Comparison of ENCODE assay signal across 8 cellular contexts in genomic region chr17:75587718-75588545, GRCh38. TPM values are rescaled to one million over a fixed set of nuclear protein-coding genes. Genes with fewer than 3 reads are reported as not detected.
DNase-seq lines count a peak whose midpoint lies in the region; ATAC-seq and TF ChIP-seq lines count a peak whose summit lies in the region.

Gene MYO15B (plus strand): TSS chr17:75587800. CDS start chr17:75588058, 258 bp downstream.

- peak; percentile 44 for TF ChIP-seq CTCF in activated CD8-positive, alpha-beta T cell treated with anti-CD3 and anti-CD28 coated beads for 36 hours (IDR thresholded peaks at IDR 0.05)
- TF ChIP-seq CTCF in mesothelial cell of epicardium (IDR thresholded peaks at IDR 0.05; ENCODE audit: unreplicated experiment), result no peak

- intact Hi-C loops in activated CD8-positive, alpha-beta T cell treated with anti-CD3 and anti-CD28 coated beads for 36 hours (cut with micrococcal nuclease), result loop anchor here (10.0 kb wide), 1 partner anchor 63 kb away; the partner anchor contains the start of gene LLGL2

- POLR2A ChIA-PET in activated CD8-positive, alpha-beta T cell treated with anti-CD3 and anti-CD28 coated beads for 36 hours (lab: Charles Lee), result interaction anchor here (0.6 to 2.2 kb wide), 5 partner anchors 17 to 185 kb away, joined by 3 to 12 read pairs (median 3); partner anchors contain the start of genes GALK1 and TSEN54

- H3K27me3 Mint-ChIP-seq in activated CD8-positive, alpha-beta T cell treated with anti-CD3 and anti-CD28 coated beads for 36 hours, result no peaks in the 10 kb centered on the region
- H3K27me3 Mint-ChIP-seq in mesothelial cell of epicardium (ENCODE audit: low read depth), result peaks cover 3% of the 10 kb centered on the region

- CTCF ChIA-PET in activated CD8-positive, alpha-beta T cell treated with anti-CD3 and anti-CD28 coated beads for 36 hours (lab: Charles Lee), result interaction anchor here (0.8 to 3.4 kb wide), 12 partner anchors 13 to 174 kb away, joined by 3 to 17 read pairs (median 4); partner anchors contain the start of genes SMIM5, TMEM94 and TSEN54

- H3K27me3 ChIP-seq in ectodermal cell (ENCODE audit: control insufficient read depth, insufficient read depth, low read length, poor library complexity, severe bottlenecking), result peaks cover 34% of the 10 kb centered on the region

- H3K9me3 ChIP-seq in ectodermal cell (ENCODE audit: control insufficient read depth, low read length), result no peaks in the 10 kb centered on the region

- DNase-seq in ELF-1 (ENCODE audit: low read depth, low spot score), result peak; percentile 83
- DNase-seq in NCI-H1930 (lab: John Stamatoyannopoulos, UW), result peak; percentile 50 to 68
- DNase-seq in activated CD8-positive, alpha-beta T cell treated with anti-CD3 and anti-CD28 coated beads for 36 hours, result peak; percentile 82
- peak; percentile 58 to 82 for DNase-seq in mesothelial cell of epicardium (ENCODE audit: low spot score in 2 of 2, unreplicated experiment in 2 of 2)
- DNase-seq in stimulated activated CD8-positive, alpha-beta memory T cell treated with anti-CD3 and anti-CD28 coated beads, Interleukin-4, amount 100 ng/mL, for 1 hour (ENCODE audit: low read depth in 2 of 2, low spot score in 1 of 2), result peak; percentile 41 to 42
- no peak for DNase-seq in foreskin melanocyte

- peaks cover 6% of the 10 kb centered on the region for H3K4me1 Mint-ChIP-seq in activated CD8-positive, alpha-beta T cell treated with anti-CD3 and anti-CD28 coated beads for 36 hours (ENCODE audit: low read depth)
- H3K4me1 Mint-ChIP-seq in mesothelial cell of epicardium, result peaks cover 5% of the 10 kb centered on the region

- peak within 1 kb of the TSS; percentile 36 for H3K4me3 ChIP-seq in ectodermal cell (ENCODE audit: insufficient read depth, low read depth, low read length)

- peak within 1 kb of the TSS; percentile 68 for H3K4me3 Mint-ChIP-seq in activated CD8-positive, alpha-beta T cell treated with anti-CD3 and anti-CD28 coated beads for 36 hours
- H3K4me3 Mint-ChIP-seq in mesothelial cell of epicardium, result peak within 1 kb of the TSS; percentile 67

- peak; percentile 52 for ATAC-seq in activated CD8-positive, alpha-beta T cell treated with anti-CD3 and anti-CD28 coated beads for 36 hours
- ATAC-seq in HG03520 (IDR thresholded peaks at IDR 0.05; ENCODE audit: unreplicated experiment), result no peak

- WGBS in ectodermal cell, 2 experiments, result 10 to 12% methylated on average over 76 of the region's 76 CpGs

- no peaks in the 10 kb centered on the region for H3K36me3 Mint-ChIP-seq in activated CD8-positive, alpha-beta T cell treated with anti-CD3 and anti-CD28 coated beads for 36 hours (ENCODE audit: low read depth)
- no peaks in the 10 kb centered on the region for H3K36me3 Mint-ChIP-seq in mesothelial cell of epicardium

- no peaks in the 10 kb centered on the region for H3K36me3 ChIP-seq in ectodermal cell (ENCODE audit: control insufficient read depth, insufficient read depth, low read length)

- no peak within 1 kb of the TSS for H3K27ac ChIP-seq in ectodermal cell (ENCODE audit: insufficient read depth, low read depth, low read length, poor library complexity, severe bottlenecking)

- H3K9me3 Mint-ChIP-seq in activated CD8-positive, alpha-beta T cell treated with anti-CD3 and anti-CD28 coated beads for 36 hours, result no peaks in the 10 kb centered on the region
- H3K9me3 Mint-ChIP-seq in mesothelial cell of epicardium, result no peaks in the 10 kb centered on the region

- peak within 1 kb of the TSS; percentile 70 for H3K27ac Mint-ChIP-seq in activated CD8-positive, alpha-beta T cell treated with anti-CD3 and anti-CD28 coated beads for 36 hours
- H3K27ac Mint-ChIP-seq in mesothelial cell of epicardium, result peak within 1 kb of the TSS; percentile 47

- H3K4me1 ChIP-seq in ectodermal cell (ENCODE audit: control insufficient read depth, insufficient read depth, low read length), result no peaks in the 10 kb centered on the region

RNA-seq across cellular contexts. Expression of gene MYO15B, which starts in this region (rescaled TPM):
- total RNA-seq in activated CD8-positive, alpha-beta T cell treated with anti-CD3 and anti-CD28 coated beads for 36 hours, result 10 to 100 TPM; 24.9 to 28.7 TPM
- polyA plus RNA-seq in ectodermal cell (2013, experiment 1 of 4), result 13.1 TPM
- 21.9 TPM for polyA plus RNA-seq in ectodermal cell (2013, experiment 2 of 4)
- 15.9 TPM for polyA plus RNA-seq in ectodermal cell (2013, experiment 3 of 4)
- 22.8 TPM for polyA plus RNA-seq in ectodermal cell (2013, experiment 4 of 4)
- total RNA-seq in mesothelial cell of epicardium, result 257 to 281 TPM (median 277 TPM) in 3 replicates
